ENCODE assay signal across 8 cellular contexts in the genomic region with DNA sequence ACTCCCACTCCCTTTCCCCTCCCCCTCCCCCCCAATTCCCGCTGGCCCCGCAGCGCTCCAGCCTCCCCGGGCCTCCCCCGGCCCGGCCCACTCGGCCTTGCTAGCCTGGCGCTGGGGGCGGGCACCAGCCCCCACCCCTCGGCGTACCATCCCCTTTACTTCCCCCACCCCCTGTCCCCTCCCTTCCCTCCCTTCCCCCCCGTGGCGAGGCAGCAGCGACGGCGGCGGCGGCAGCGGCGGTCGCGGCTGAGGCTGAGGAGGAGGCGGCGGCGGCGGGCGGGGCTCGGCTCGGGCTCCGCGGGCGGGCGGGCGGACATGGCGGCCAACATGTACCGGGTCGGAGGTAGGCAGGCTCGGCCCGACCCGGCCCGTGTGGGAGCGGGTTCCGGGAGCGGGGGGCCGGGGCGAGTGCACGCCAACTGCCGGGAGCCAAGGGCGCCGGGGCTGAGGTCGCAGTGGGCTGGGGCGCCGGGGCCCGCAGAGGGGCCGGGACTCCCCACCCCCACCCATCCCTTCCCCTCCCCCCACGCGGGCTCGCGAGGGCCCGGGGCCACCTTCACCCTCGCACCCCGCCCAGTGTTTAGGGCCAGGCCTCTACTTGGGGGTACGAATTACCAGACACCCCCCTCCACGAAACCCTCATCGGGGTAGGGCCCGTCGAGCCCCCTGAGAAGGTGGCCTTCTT. TPM values are rescaled to one million over a fixed set of nuclear protein-coding genes. Genes with fewer than 3 reads are reported as not detected.
DNase-seq lines count a peak whose midpoint lies in the region; TF ChIP-seq lines count a peak whose summit lies in the region.

A gene (plus strand): TSS at position 202 of the 685 bp plus-strand sequence. CDS start 114 bp downstream, at position 316.

- H3K27ac Mint-ChIP-seq in MCF 10A (ENCODE audit: low read depth, unreplicated experiment) (peak within 1 kb of the TSS; percentile 77), immature natural killer cell (peak within 1 kb of the TSS; percentile 49 to 94 (median 86))

- peaks cover 30% of the 10 kb centered on the region for H3K36me3 Mint-ChIP-seq in MCF 10A (ENCODE audit: insufficient read depth, unreplicated experiment)
- H3K36me3 Mint-ChIP-seq in immature natural killer cell = no peaks in the 10 kb centered on the region

- TF ChIP-seq CTCF in MCF 10A (IDR thresholded peaks at IDR 0.05; ENCODE audit: unreplicated experiment) (no peak), spleen (IDR thresholded peaks at IDR 0.05 in 8 of 11, conservative IDR thresholded peaks at IDR 0.05 in 3 of 11) (no peak)

- no peaks in the 10 kb centered on the region for H3K27me3 ChIP-seq in HUES64 (ENCODE audit: insufficient read depth, low read length)
- no peaks in the 10 kb centered on the region for H3K27me3 ChIP-seq in spleen (replicated peaks in 1 of 7)

- TF ChIP-seq POLR2A in spleen (IDR thresholded peaks at IDR 0.05) = no peak

- H3K4me1 ChIP-seq in HUES64 (ENCODE audit: insufficient read depth, low read length) (peaks cover 25% of the 10 kb centered on the region), spleen (peaks cover 7 to 54% (median 23%) of the 10 kb centered on the region in 6 donors)

- DNase-seq in NCI-H748 (lab: John Stamatoyannopoulos, UW; ENCODE audit: unreplicated experiment) = peak; percentile 42
- DNase-seq in NCI-H748 treated with DMSO at 0.1 percent for 48 hours (lab: John Stamatoyannopoulos, UW) = no peak
- peak; percentile 64 for DNase-seq in UCSD-AML1 (lab: John Stamatoyannopoulos, UW; ENCODE audit: unreplicated experiment)
- DNase-seq in MCF 10A (ENCODE audit: unreplicated experiment) = peak; percentile 33
- DNase-seq in immature natural killer cell = peak; percentile 56 to 67 (median 61)
- peak; percentile 92 for DNase-seq in spleen
- no peak for DNase-seq in cerebellar nuclear complex (lab: John Stamatoyannopoulos, UW)

- H3K4me3 Mint-ChIP-seq in MCF 10A (ENCODE audit: unreplicated experiment) = peak within 1 kb of the TSS; percentile 86
- peak within 1 kb of the TSS; percentile 83 to 96 (median 90) for H3K4me3 Mint-ChIP-seq in immature natural killer cell

- peaks cover 22% of the 10 kb centered on the region for H3K4me1 Mint-ChIP-seq in MCF 10A (ENCODE audit: insufficient read depth, unreplicated experiment)
- H3K4me1 Mint-ChIP-seq in immature natural killer cell = peaks cover 11 to 25% of the 10 kb centered on the region in 2 donors

- peaks cover 32% of the 10 kb centered on the region for H3K36me3 ChIP-seq in HUES64 (ENCODE audit: insufficient read depth, low read length)
- peaks cover 0 to 22% (median 0%) of the 10 kb centered on the region in 6 donors for H3K36me3 ChIP-seq in spleen

- BruUV-seq in MCF 10A (replicated peaks; lab: Mats Ljungman, UMichigan) = no TSS peak

- no peaks in the 10 kb centered on the region for H3K9me3 Mint-ChIP-seq in MCF 10A (ENCODE audit: unreplicated experiment)
- H3K9me3 Mint-ChIP-seq in immature natural killer cell = no peaks in the 10 kb centered on the region

- under 1% methylated on average over 60 of the region's 67 CpGs for WGBS in HUES64
- 0 to 1% (median 0%) methylated on average over 5 to 67 of the region's 67 CpGs; no CpG with 5 or more reads in 1 of the 5 donors for WGBS in spleen, 5 donors

- H3K9ac ChIP-seq in HUES64 (ENCODE audit: low read depth, low read length) = peak within 1 kb of the TSS; percentile 83

- H3K27ac ChIP-seq in HUES64 (ENCODE audit: low read depth, low read length) (peak within 1 kb of the TSS; percentile 97), spleen (peak within 1 kb of the TSS; percentile 57 to 93 (median 84))

- H3K9me3 ChIP-seq in HUES64 (ENCODE audit: insufficient read depth, low read depth, low read length) = no peaks in the 10 kb centered on the region
- H3K9me3 ChIP-seq in spleen = no peaks in the 10 kb centered on the region

- POLR2A ChIA-PET in MCF 10A (lab: Yijun Ruan, JAX) = interaction anchor here (1.0 to 1.5 kb wide), 3 partner anchors 9 to 208 kb away, joined by 3 to 4 read pairs (median 4); a partner anchor contains a TSS

- CTCF ChIA-PET in MCF 10A (lab: Yijun Ruan, JAX) = no interaction called here

- H3K27me3 Mint-ChIP-seq in MCF 10A (ENCODE audit: insufficient read depth, unreplicated experiment) (no peaks in the 10 kb centered on the region), immature natural killer cell (ENCODE audit: low read depth in 3 of 3) (peaks cover 0 to 3% (median 0%) of the 10 kb centered on the region in 3 donors)

- intact Hi-C loops in MCF 10A (cut with micrococcal nuclease) (no loop called here), spleen (cut with DNase I; ENCODE audit: low total_unique reads) (no loop called here)

- H3K4me3 ChIP-seq in HUES64 (ENCODE audit: low read length) (peak within 1 kb of the TSS; percentile 93), spleen (peak within 1 kb of the TSS; percentile 62 to 96 (median 80))

RNA-seq across cellular contexts. Expression of the gene that starts here (rescaled TPM):
- polyA plus RNA-seq in HUES64 (2013, experiment 1 of 2) = 106 TPM
- polyA plus RNA-seq in HUES64 (2013, experiment 2 of 2) = 111 TPM
- total RNA-seq in MCF 10A (2022) = 41.4 and 43.8 TPM in 2 replicates
- 1 to 10 TPM; 3.8 to 7.5 (median 7.0) TPM for polyA plus RNA-seq in immature natural killer cell
- 10 to 100 TPM; 23.3 to 42.9 (median 28.8) TPM for total RNA-seq in spleen
- 10 to 100 TPM; 11.6 to 16.7 (median 16.3) TPM for polyA plus RNA-seq in spleen

Comparison
In these comparisons a context has a peak if more than half of its experiments do, and no peak if none do; other contexts are left out.
1. DNase-seq: peak in NCI-H748 (single experiment), UCSD-AML1 (single experiment), MCF 10A (single experiment), immature natural killer cell (3 of 3) and spleen (single experiment); none in NCI-H748 treated with DMSO at 0.1 percent for 48 hours (single experiment) and cerebellar nuclear complex (0 of 2).